ENCODE assay signal across 8 cellular contexts in genomic region chr3:67384790-67385397, GRCh38.
DNase-seq lines count a peak whose midpoint lies in the region; ATAC-seq and TF ChIP-seq lines count a peak whose summit lies in the region.

No MANE protein-coding gene starts in this region.

- H3K27ac ChIP-seq in parathyroid adenoma = no peak overlapping the region

- peaks cover 32% of the 10 kb centered on the region for H3K36me3 Mint-ChIP-seq in activated CD4-positive, alpha-beta T cell treated with anti-CD3 and anti-CD28 coated beads for 36 hours (ENCODE audit: low read depth)

- TF ChIP-seq CTCF in epithelial cell of proximal tubule (conservative IDR thresholded peaks at IDR 0.05; ENCODE audit: low read depth, low read length) (peak; percentile 77), parathyroid adenoma (IDR thresholded peaks at IDR 0.05) (peak; percentile 25)

- peaks cover 8% of the 10 kb centered on the region for H3K4me1 ChIP-seq in parathyroid adenoma

- ATAC-seq in activated CD4-positive, alpha-beta T cell treated with anti-CD3 and anti-CD28 coated beads for 36 hours = peak; percentile 72
- no peak for ATAC-seq in HG03457 (IDR thresholded peaks at IDR 0.05; ENCODE audit: unreplicated experiment)

- no peak overlapping the region for H3K27ac Mint-ChIP-seq in activated CD4-positive, alpha-beta T cell treated with anti-CD3 and anti-CD28 coated beads for 36 hours

- no peak overlapping the region for H2AFZ ChIP-seq in parathyroid adenoma

- CTCF ChIA-PET in activated CD4-positive, alpha-beta T cell treated with anti-CD3 and anti-CD28 coated beads for 36 hours (lab: Charles Lee) = interaction anchor here (0.6 to 2.2 kb wide), 7 partner anchors 22 to 1515 kb away, joined by 3 to 6 read pairs (median 4); no protein-coding TSS in a partner anchor

- no peaks in the 10 kb centered on the region for H3K79me2 ChIP-seq in parathyroid adenoma

- no peaks in the 10 kb centered on the region for H3K27me3 Mint-ChIP-seq in activated CD4-positive, alpha-beta T cell treated with anti-CD3 and anti-CD28 coated beads for 36 hours

- peak; percentile 1 for DNase-seq in NK-92 treated with Interleukin-12 subunit alpha and Interleukin-12 subunit beta, amount 100 ng/mL, for 24 hours (lab: John Stamatoyannopoulos, UW)
- DNase-seq in NK-92 (lab: John Stamatoyannopoulos, UW; ENCODE audit: unreplicated experiment) = no peak
- peak; percentile 53 for DNase-seq in NAMALWA (ENCODE audit: low spot score)
- DNase-seq in activated CD4-positive, alpha-beta T cell treated with anti-CD3 and anti-CD28 coated beads for 36 hours = peak; percentile 72
- no peak for DNase-seq in epithelial cell of proximal tubule (ENCODE audit: low read depth)
- no peak for DNase-seq in MG63

- H3K9me3 Mint-ChIP-seq in activated CD4-positive, alpha-beta T cell treated with anti-CD3 and anti-CD28 coated beads for 36 hours (ENCODE audit: low read depth) = peaks cover 11% of the 10 kb centered on the region

- no peak overlapping the region for H3K4me2 ChIP-seq in parathyroid adenoma (ENCODE audit: low read length)

- no peak overlapping the region for H3K4me3 Mint-ChIP-seq in activated CD4-positive, alpha-beta T cell treated with anti-CD3 and anti-CD28 coated beads for 36 hours

- intact Hi-C loops in activated CD4-positive, alpha-beta T cell treated with anti-CD3 and anti-CD28 coated beads for 36 hours (cut with DNase I, micrococcal nuclease) = loop anchor here (1.0 to 10.0 kb wide), 3 partner anchors 270 to 1490 kb away; partner anchors contain the start of gene SUCLG2 (in 1 of the 2)

- no peaks in the 10 kb centered on the region for H3K9me3 ChIP-seq in parathyroid adenoma (ENCODE audit: control insufficient read depth, low read length)
- H3K9me3 ChIP-seq in MG63 = no peaks in the 10 kb centered on the region

- H3K27me3 ChIP-seq in parathyroid adenoma (ENCODE audit: control insufficient read depth, insufficient read depth, low read length) = no peaks in the 10 kb centered on the region
- H3K27me3 ChIP-seq in MG63 = no peaks in the 10 kb centered on the region

- POLR2A ChIA-PET in activated CD4-positive, alpha-beta T cell treated with anti-CD3 and anti-CD28 coated beads for 36 hours (lab: Charles Lee) = no interaction called here

- H3K9ac ChIP-seq in parathyroid adenoma = no peak overlapping the region

- no peak overlapping the region for H3K4me3 ChIP-seq in epithelial cell of proximal tubule (ENCODE audit: low read depth, low read length)
- no peak overlapping the region for H3K4me3 ChIP-seq in parathyroid adenoma (ENCODE audit: low read depth, low read length)
- no peak overlapping the region for H3K4me3 ChIP-seq in MG63

- H3K4me1 Mint-ChIP-seq in activated CD4-positive, alpha-beta T cell treated with anti-CD3 and anti-CD28 coated beads for 36 hours = peaks cover 35% of the 10 kb centered on the region

- H3K36me3 ChIP-seq in parathyroid adenoma (ENCODE audit: control insufficient read depth, insufficient read depth, low read length) = no peaks in the 10 kb centered on the region
- no peaks in the 10 kb centered on the region for H3K36me3 ChIP-seq in MG63

Comparison
In these comparisons a context has a peak if more than half of its experiments do, and no peak if none do; other contexts are left out.
1. DNase-seq: peak in NK-92 treated with Interleukin-12 subunit alpha and Interleukin-12 subunit beta, amount 100 ng/mL, for 24 hours (single experiment), NAMALWA (single experiment) and activated CD4-positive, alpha-beta T cell treated with anti-CD3 and anti-CD28 coated beads for 36 hours (single experiment); none in NK-92 (single experiment), epithelial cell of proximal tubule (single experiment) and MG63 (single experiment).